In the genomic region with DNA sequence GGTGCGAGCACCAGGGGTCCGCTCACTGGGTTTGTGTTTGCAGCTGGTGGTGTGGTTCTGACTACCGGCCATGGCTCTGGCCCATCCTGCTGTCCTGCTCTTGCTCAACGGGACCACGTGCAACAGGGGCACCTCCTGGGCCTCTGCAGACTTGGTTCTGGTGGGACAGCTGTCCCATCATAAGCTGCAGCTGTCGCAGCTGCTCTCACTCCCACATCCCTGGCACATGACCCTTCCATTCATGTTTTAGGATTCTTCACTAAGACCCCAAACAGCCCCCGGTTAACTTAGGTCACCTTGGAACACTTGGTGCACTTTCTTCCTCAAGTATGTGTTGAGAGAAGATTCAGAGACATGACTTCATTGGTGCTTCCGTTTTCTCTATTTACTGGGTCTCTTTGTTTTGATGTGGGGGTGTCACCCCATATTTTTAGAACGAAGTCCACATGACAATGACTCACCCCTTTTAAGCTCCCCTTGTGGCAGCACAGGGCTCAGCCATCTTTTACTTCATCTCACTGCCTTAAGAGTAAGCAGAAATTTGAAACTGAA, we compare ENCODE assay signal across 8 cellular contexts.
A peak's percentile ranks its signal among the peaks of the same experiment; 100 is the strongest.
DNase-seq lines count a peak whose midpoint lies in the region; ATAC-seq and TF ChIP-seq lines count a peak whose summit lies in the region.

No MANE protein-coding gene starts in this region.

- CTCF ChIA-PET in PC-9 (lab: Charles Lee): no interaction called here

- H3K9me3 Mint-ChIP-seq in GM23338: peaks cover 41% of the 10 kb centered on the region

- WGBS in psoas muscle, 3 donors: 27 to 44% (median 32%) methylated on average over 9 of the region's 9 CpGs

- H3K9me3 ChIP-seq in adipocyte (ENCODE audit: control insufficient read depth, low read length) (no peaks in the 10 kb centered on the region), psoas muscle (no peaks in the 10 kb centered on the region), PC-9 (ENCODE audit: insufficient read depth, low read depth) (no peaks in the 10 kb centered on the region)

- H3K4me1 Mint-ChIP-seq in GM23338: peaks cover 5% of the 10 kb centered on the region; the same call in 2 of the 3 replicates

- peak overlapping the region; percentile 70 for H3K27ac ChIP-seq in psoas muscle
- no peak overlapping the region for H3K27ac ChIP-seq in PC-9
- no peak overlapping the region for H3K27ac ChIP-seq in GM23338 (ENCODE audit: low read depth)

- H4K20me1 ChIP-seq in PC-9 (ENCODE audit: insufficient read depth) (no peaks in the 10 kb centered on the region), GM23338 (replicated peaks; ENCODE audit: insufficient read depth) (no peaks in the 10 kb centered on the region)

- H3K9me2 ChIP-seq in PC-9 (ENCODE audit: insufficient read depth): no peaks in the 10 kb centered on the region
- peaks cover 3% of the 10 kb centered on the region for H3K9me2 ChIP-seq in GM23338 (ENCODE audit: insufficient read depth)

- TF ChIP-seq CTCF in psoas muscle (IDR thresholded peaks at IDR 0.05) (peak; percentile 40), PC-9 (conservative IDR thresholded peaks at IDR 0.05) (no peak), GM23338 (conservative IDR thresholded peaks at IDR 0.05; ENCODE audit: low read depth in 2 of 2) (no peak)

- BruUV-seq in PC-9 (replicated peaks; lab: Mats Ljungman, UMichigan): no TSS peak

- no peaks in the 10 kb centered on the region for H3K27me3 Mint-ChIP-seq in GM23338 (ENCODE audit: insufficient read depth, low read depth, poor library complexity)

- H3K27me3 ChIP-seq in adipocyte (replicated peaks; ENCODE audit: control insufficient read depth, insufficient read depth, low read length): no peaks in the 10 kb centered on the region
- H3K27me3 ChIP-seq in psoas muscle (ENCODE audit: insufficient read depth in 3 of 3, low read length in 2 of 3): no peaks in the 10 kb centered on the region
- H3K27me3 ChIP-seq in PC-9 (ENCODE audit: insufficient read depth, low read depth): no peaks in the 10 kb centered on the region
- H3K27me3 ChIP-seq in GM23338 (ENCODE audit: insufficient read depth): no peaks in the 10 kb centered on the region

- intact Hi-C loops in psoas muscle (cut with DNase I) (loop anchor here in 1 of 2 donors (10.0 kb wide), 1 partner anchor 452 kb away; no protein-coding TSS in a partner anchor), PC-9 (cut with micrococcal nuclease; ENCODE audit: unreplicated experiment) (no loop called here)

- ATAC-seq in GM18868 (IDR thresholded peaks at IDR 0.05; ENCODE audit: unreplicated experiment) (peak; percentile 80), HG03095 (IDR thresholded peaks at IDR 0.05; ENCODE audit: unreplicated experiment) (peak; percentile 73), psoas muscle (peak; percentile 86 to 92 (median 88)), GM23338 (no peak)

- H3K4me1 ChIP-seq in adipocyte (ENCODE audit: control insufficient read depth, insufficient read depth, low read length) (peaks cover 2% of the 10 kb centered on the region), psoas muscle (peaks cover 11% of the 10 kb centered on the region), PC-9 (replicated peaks; ENCODE audit: insufficient read depth) (no peaks in the 10 kb centered on the region), GM23338 (ENCODE audit: insufficient read depth) (no peaks in the 10 kb centered on the region)

- no peak overlapping the region for H2AFZ ChIP-seq in PC-9
- no peak overlapping the region for H2AFZ ChIP-seq in GM23338

- H3K79me2 ChIP-seq in PC-9 (ENCODE audit: low read depth) (no peaks in the 10 kb centered on the region), GM23338 (replicated peaks; ENCODE audit: insufficient read depth) (no peaks in the 10 kb centered on the region)

- no peak overlapping the region for H3K27ac Mint-ChIP-seq in GM23338

- no peak overlapping the region for H3K4me3 ChIP-seq in adipocyte (ENCODE audit: low read length)
- no peak overlapping the region for H3K4me3 ChIP-seq in psoas muscle
- no peak overlapping the region for H3K4me3 ChIP-seq in PC-9
- no peak overlapping the region for H3K4me3 ChIP-seq in GM23338

- no peak overlapping the region for H3K9ac ChIP-seq in adipocyte (ENCODE audit: low read length)

- POLR2A ChIA-PET in PC-9 (lab: Charles Lee; ENCODE audit: unreplicated experiment): no interaction called here

- no peak overlapping the region for H3K4me3 Mint-ChIP-seq in GM23338

- H3K36me3 Mint-ChIP-seq in GM23338 (ENCODE audit: low read depth): peaks cover 30% of the 10 kb centered on the region

- H3K36me3 ChIP-seq in adipocyte (ENCODE audit: control insufficient read depth, insufficient read depth, low read length, severe bottlenecking): no peaks in the 10 kb centered on the region
- H3K36me3 ChIP-seq in psoas muscle (ENCODE audit: insufficient read depth in 1 of 2, low read depth in 1 of 2): no peaks in the 10 kb centered on the region
- no peaks in the 10 kb centered on the region for H3K36me3 ChIP-seq in PC-9 (ENCODE audit: low read depth)
- H3K36me3 ChIP-seq in GM23338 (ENCODE audit: insufficient read depth): no peaks in the 10 kb centered on the region; the same call in 1 of the 2 replicates

- DNase-seq in adipocyte (ENCODE audit: low read depth) (peak; percentile 34), psoas muscle (peak; percentile 64 to 73), HuH-7 (ENCODE audit: low spot score) (no peak), PC-9 (no peak), DMS 273 (lab: John Stamatoyannopoulos, UW; ENCODE audit: unreplicated experiment) (no peak), GM23338 (ENCODE audit: low spot score) (no peak)

- H3K4me2 ChIP-seq in PC-9 (no peak overlapping the region), GM23338 (no peak overlapping the region)

- H3F3A ChIP-seq in PC-9 (ENCODE audit: insufficient read depth, low read depth): no peaks in the 10 kb centered on the region
- H3F3A ChIP-seq in GM23338 (replicated peaks; ENCODE audit: low read depth): no peaks in the 10 kb centered on the region

TF ChIP-seq in GM23338, 12 proteins besides CTCF, POLR2A, EP300 and RAD21:
- TF ChIP-seq, protein P1, sequence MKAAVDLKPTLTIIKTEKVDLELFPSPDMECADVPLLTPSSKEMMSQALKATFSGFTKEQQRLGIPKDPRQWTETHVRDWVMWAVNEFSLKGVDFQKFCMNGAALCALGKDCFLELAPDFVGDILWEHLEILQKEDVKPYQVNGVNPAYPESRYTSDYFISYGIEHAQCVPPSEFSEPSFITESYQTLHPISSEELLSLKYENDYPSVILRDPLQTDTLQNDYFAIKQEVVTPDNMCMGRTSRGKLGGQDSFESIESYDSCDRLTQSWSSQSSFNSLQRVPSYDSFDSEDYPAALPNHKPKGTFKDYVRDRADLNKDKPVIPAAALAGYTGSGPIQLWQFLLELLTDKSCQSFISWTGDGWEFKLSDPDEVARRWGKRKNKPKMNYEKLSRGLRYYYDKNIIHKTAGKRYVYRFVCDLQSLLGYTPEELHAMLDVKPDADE (IDR thresholded peaks at IDR 0.05): no peak
- TF ChIP-seq STAT1 (IDR thresholded peaks at IDR 0.05; ENCODE audit: unreplicated experiment) (no peak), JUNB (IDR thresholded peaks at IDR 0.05; ENCODE audit: unreplicated experiment) (no peak), NANOG (IDR thresholded peaks at IDR 0.05; ENCODE audit: borderline replicate concordance) (no peak), EZH2phosphoT487 (IDR thresholded peaks at IDR 0.05; ENCODE audit: unreplicated experiment) (no peak), POLR2AphosphoS5 (IDR thresholded peaks at IDR 0.05; ENCODE audit: low read depth) (no peak), EZH2 (IDR thresholded peaks at IDR 0.05; ENCODE audit: low read depth, unreplicated experiment) (no peak)
- TF ChIP-seq, protein P2, sequence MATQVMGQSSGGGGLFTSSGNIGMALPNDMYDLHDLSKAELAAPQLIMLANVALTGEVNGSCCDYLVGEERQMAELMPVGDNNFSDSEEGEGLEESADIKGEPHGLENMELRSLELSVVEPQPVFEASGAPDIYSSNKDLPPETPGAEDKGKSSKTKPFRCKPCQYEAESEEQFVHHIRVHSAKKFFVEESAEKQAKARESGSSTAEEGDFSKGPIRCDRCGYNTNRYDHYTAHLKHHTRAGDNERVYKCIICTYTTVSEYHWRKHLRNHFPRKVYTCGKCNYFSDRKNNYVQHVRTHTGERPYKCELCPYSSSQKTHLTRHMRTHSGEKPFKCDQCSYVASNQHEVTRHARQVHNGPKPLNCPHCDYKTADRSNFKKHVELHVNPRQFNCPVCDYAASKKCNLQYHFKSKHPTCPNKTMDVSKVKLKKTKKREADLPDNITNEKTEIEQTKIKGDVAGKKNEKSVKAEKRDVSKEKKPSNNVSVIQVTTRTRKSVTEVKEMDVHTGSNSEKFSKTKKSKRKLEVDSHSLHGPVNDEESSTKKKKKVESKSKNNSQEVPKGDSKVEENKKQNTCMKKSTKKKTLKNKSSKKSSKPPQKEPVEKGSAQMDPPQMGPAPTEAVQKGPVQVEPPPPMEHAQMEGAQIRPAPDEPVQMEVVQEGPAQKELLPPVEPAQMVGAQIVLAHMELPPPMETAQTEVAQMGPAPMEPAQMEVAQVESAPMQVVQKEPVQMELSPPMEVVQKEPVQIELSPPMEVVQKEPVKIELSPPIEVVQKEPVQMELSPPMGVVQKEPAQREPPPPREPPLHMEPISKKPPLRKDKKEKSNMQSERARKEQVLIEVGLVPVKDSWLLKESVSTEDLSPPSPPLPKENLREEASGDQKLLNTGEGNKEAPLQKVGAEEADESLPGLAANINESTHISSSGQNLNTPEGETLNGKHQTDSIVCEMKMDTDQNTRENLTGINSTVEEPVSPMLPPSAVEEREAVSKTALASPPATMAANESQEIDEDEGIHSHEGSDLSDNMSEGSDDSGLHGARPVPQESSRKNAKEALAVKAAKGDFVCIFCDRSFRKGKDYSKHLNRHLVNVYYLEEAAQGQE (IDR thresholded peaks at IDR 0.05; ENCODE audit: unreplicated experiment): no peak

Comparison
In these comparisons a context has a peak if more than half of its experiments do, and no peak if none do; other contexts are left out.
1. DNase-seq: peak in adipocyte (single experiment) and psoas muscle (2 of 2); none in HuH-7 (single experiment), PC-9 (0 of 2), DMS 273 (single experiment) and GM23338 (single experiment).